In the genomic region with DNA sequence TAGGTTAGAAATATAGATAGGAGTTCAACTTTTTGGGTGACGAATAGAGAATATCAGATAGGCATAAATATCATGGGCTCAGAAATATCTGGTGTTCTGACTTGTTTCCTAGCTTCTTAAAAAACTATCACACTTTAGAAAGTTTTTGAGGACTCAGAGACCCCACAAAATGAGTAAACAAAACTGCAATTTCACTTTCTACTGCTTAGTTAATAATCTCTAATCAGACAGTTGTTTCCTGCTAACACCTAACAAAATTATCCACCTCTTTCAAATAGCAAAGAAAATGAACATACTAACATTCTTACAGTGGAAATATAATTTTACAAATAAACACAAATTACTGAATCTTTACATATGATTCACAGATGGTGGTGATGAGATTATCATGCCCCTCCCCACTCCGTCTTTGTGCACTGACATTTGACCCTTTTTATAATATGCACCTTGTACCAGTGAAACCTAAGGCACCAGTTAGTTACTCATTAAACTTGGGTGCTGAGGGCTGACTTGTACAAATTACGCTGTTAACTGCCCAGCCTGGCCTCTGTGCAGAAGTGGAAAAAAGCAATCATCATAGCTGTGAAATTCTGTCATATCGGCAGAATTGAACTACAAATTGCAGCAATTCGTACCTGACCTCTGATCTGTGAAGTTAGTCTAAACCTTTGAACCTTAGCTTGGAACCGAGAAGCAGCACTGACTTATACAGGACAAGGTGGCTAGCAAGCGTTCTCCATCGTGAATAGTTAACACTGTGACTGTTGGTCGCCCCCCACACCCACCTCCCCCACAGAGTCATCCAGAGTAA, we compare ENCODE assay signal across 1 cellular context.
TF ChIP-seq lines count a peak whose summit lies in the region.

No MANE protein-coding gene starts in this region.

TF ChIP-seq in HepG2, 621 proteins besides CTCF, POLR2A, EP300 and RAD21 (continued from another document and continues in another):
- TF ChIP-seq, protein P1, sequence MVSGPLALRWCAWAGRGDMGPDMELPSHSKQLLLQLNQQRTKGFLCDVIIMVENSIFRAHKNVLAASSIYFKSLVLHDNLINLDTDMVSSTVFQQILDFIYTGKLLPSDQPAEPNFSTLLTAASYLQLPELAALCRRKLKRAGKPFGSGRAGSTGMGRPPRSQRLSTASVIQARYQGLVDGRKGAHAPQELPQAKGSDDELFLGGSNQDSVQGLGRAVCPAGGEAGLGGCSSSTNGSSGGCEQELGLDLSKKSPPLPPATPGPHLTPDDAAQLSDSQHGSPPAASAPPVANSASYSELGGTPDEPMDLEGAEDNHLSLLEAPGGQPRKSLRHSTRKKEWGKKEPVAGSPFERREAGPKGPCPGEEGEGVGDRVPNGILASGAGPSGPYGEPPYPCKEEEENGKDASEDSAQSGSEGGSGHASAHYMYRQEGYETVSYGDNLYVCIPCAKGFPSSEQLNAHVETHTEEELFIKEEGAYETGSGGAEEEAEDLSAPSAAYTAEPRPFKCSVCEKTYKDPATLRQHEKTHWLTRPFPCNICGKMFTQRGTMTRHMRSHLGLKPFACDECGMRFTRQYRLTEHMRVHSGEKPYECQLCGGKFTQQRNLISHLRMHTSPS (CRISPR knock-in tag; IDR thresholded peaks at IDR 0.05; ENCODE audit: low read depth) = no peak
- TF ChIP-seq FOSL1 (CRISPR knock-in tag; IDR thresholded peaks at IDR 0.05; ENCODE audit: borderline replicate concordance) = no peak; the same call in 1 of the 2 replicates
- TF ChIP-seq ZNF251 (CRISPR knock-in tag; IDR thresholded peaks at IDR 0.05) = no peak
- TF ChIP-seq, protein P2, sequence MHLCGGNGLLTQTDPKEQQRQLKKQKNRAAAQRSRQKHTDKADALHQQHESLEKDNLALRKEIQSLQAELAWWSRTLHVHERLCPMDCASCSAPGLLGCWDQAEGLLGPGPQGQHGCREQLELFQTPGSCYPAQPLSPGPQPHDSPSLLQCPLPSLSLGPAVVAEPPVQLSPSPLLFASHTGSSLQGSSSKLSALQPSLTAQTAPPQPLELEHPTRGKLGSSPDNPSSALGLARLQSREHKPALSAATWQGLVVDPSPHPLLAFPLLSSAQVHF (CRISPR knock-in tag; IDR thresholded peaks at IDR 0.05) = no peak
- 0 out of 2 replicates have a peak, but pooled peaks have one; percentile 41 for TF ChIP-seq ZNF878 (CRISPR knock-in tag; IDR thresholded peaks at IDR 0.05)
- TF ChIP-seq NPAS2 (CRISPR knock-in tag; IDR thresholded peaks at IDR 0.05; ENCODE audit: borderline replicate concordance) = no peak
- peak; percentile 61; the same call in 1 of the 2 replicates for TF ChIP-seq ZNF607 (CRISPR knock-in tag; IDR thresholded peaks at IDR 0.05; ENCODE audit: borderline replicate concordance)
- TF ChIP-seq IRF2 (CRISPR knock-in tag; IDR thresholded peaks at IDR 0.05) = peak; percentile 58; the same call in 1 of the 2 replicates
- no peak for TF ChIP-seq KLF9 (CRISPR knock-in tag; IDR thresholded peaks at IDR 0.05; ENCODE audit: low read depth)
- TF ChIP-seq ZMYM4 (CRISPR knock-in tag; IDR thresholded peaks at IDR 0.05) = peak; percentile 73
- TF ChIP-seq ZNF180 (CRISPR knock-in tag; IDR thresholded peaks at IDR 0.05; ENCODE audit: borderline replicate concordance, low read depth) = no peak
- TF ChIP-seq ATM (IDR thresholded peaks at IDR 0.05; ENCODE audit: borderline replicate concordance) = no peak
- no peak for TF ChIP-seq ARID2 (CRISPR knock-in tag; IDR thresholded peaks at IDR 0.05; ENCODE audit: borderline replicate concordance)
- TF ChIP-seq, protein P3, sequence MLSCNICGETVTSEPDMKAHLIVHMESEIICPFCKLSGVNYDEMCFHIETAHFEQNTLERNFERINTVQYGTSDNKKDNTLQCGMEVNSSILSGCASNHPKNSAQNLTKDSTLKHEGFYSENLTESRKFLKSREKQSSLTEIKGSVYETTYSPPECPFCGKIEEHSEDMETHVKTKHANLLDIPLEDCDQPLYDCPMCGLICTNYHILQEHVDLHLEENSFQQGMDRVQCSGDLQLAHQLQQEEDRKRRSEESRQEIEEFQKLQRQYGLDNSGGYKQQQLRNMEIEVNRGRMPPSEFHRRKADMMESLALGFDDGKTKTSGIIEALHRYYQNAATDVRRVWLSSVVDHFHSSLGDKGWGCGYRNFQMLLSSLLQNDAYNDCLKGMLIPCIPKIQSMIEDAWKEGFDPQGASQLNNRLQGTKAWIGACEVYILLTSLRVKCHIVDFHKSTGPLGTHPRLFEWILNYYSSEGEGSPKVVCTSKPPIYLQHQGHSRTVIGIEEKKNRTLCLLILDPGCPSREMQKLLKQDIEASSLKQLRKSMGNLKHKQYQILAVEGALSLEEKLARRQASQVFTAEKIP (CRISPR knock-in tag; IDR thresholded peaks at IDR 0.05; ENCODE audit: borderline replicate concordance) = no peak
- TF ChIP-seq ZMYM2 (CRISPR knock-in tag; IDR thresholded peaks at IDR 0.05) = no peak
- no peak for TF ChIP-seq ZEB1 (IDR thresholded peaks at IDR 0.05; ENCODE audit: insufficient replicate concordance, low read depth)
- TF ChIP-seq TBP (CRISPR knock-in tag; IDR thresholded peaks at IDR 0.05) = no peak
- TF ChIP-seq, protein P4, sequence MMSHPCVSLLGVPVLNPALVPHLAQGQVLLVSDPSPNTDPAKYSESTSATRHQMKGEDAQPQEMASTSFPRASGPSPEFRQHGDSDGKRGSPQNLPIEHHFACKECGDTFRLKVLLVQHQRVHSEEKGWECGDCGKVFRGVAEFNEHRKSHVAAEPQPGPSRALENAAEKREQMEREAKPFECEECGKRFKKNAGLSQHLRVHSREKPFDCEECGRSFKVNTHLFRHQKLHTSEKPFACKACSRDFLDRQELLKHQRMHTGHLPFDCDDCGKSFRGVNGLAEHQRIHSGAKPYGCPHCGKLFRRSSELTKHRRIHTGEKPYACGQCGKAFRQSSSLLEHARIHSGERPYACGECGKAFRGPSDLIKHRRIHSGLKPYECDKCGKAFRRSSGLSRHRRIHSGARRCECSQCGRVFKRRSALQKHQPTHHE (CRISPR knock-in tag; IDR thresholded peaks at IDR 0.05; ENCODE audit: borderline replicate concordance) = no peak
- TF ChIP-seq, protein P5, sequence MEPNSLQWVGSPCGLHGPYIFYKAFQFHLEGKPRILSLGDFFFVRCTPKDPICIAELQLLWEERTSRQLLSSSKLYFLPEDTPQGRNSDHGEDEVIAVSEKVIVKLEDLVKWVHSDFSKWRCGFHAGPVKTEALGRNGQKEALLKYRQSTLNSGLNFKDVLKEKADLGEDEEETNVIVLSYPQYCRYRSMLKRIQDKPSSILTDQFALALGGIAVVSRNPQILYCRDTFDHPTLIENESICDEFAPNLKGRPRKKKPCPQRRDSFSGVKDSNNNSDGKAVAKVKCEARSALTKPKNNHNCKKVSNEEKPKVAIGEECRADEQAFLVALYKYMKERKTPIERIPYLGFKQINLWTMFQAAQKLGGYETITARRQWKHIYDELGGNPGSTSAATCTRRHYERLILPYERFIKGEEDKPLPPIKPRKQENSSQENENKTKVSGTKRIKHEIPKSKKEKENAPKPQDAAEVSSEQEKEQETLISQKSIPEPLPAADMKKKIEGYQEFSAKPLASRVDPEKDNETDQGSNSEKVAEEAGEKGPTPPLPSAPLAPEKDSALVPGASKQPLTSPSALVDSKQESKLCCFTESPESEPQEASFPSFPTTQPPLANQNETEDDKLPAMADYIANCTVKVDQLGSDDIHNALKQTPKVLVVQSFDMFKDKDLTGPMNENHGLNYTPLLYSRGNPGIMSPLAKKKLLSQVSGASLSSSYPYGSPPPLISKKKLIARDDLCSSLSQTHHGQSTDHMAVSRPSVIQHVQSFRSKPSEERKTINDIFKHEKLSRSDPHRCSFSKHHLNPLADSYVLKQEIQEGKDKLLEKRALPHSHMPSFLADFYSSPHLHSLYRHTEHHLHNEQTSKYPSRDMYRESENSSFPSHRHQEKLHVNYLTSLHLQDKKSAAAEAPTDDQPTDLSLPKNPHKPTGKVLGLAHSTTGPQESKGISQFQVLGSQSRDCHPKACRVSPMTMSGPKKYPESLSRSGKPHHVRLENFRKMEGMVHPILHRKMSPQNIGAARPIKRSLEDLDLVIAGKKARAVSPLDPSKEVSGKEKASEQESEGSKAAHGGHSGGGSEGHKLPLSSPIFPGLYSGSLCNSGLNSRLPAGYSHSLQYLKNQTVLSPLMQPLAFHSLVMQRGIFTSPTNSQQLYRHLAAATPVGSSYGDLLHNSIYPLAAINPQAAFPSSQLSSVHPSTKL (CRISPR knock-in tag; IDR thresholded peaks at IDR 0.05) = peak; percentile 87
- TF ChIP-seq, protein P6, sequence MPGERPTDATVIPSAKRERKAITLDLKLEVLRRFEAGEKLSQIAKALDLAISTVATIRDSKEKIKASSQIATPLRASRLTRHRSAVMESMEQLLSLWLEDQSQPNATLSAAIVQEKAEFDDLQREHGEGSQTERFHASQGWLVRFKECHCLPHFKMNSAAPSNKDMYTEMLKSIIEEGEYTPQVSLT (CRISPR knock-in tag; IDR thresholded peaks at IDR 0.05; ENCODE audit: borderline replicate concordance, low read depth) = no peak
- peak; percentile 10; the same call in 1 of the 2 replicates for TF ChIP-seq FOXO1 (CRISPR knock-in tag; IDR thresholded peaks at IDR 0.05)
- TF ChIP-seq ZNF605 (CRISPR knock-in tag; IDR thresholded peaks at IDR 0.05) = no peak
- TF ChIP-seq ZNF329 (CRISPR knock-in tag; IDR thresholded peaks at IDR 0.05; ENCODE audit: low read depth) = peak; percentile 42; the same call in 1 of the 2 replicates
- TF ChIP-seq SKI (IDR thresholded peaks at IDR 0.05; ENCODE audit: partially characterized antibody) = no peak
- TF ChIP-seq TCF7L2 (IDR thresholded peaks at IDR 0.05; ENCODE audit: low read depth, low read length) = no peak
- TF ChIP-seq, protein P7, sequence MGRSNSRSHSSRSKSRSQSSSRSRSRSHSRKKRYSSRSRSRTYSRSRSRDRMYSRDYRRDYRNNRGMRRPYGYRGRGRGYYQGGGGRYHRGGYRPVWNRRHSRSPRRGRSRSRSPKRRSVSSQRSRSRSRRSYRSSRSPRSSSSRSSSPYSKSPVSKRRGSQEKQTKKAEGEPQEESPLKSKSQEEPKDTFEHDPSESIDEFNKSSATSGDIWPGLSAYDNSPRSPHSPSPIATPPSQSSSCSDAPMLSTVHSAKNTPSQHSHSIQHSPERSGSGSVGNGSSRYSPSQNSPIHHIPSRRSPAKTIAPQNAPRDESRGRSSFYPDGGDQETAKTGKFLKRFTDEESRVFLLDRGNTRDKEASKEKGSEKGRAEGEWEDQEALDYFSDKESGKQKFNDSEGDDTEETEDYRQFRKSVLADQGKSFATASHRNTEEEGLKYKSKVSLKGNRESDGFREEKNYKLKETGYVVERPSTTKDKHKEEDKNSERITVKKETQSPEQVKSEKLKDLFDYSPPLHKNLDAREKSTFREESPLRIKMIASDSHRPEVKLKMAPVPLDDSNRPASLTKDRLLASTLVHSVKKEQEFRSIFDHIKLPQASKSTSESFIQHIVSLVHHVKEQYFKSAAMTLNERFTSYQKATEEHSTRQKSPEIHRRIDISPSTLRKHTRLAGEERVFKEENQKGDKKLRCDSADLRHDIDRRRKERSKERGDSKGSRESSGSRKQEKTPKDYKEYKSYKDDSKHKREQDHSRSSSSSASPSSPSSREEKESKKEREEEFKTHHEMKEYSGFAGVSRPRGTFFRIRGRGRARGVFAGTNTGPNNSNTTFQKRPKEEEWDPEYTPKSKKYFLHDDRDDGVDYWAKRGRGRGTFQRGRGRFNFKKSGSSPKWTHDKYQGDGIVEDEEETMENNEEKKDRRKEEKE (IDR thresholded peaks at IDR 0.05) = no peak
- TF ChIP-seq, protein P8, sequence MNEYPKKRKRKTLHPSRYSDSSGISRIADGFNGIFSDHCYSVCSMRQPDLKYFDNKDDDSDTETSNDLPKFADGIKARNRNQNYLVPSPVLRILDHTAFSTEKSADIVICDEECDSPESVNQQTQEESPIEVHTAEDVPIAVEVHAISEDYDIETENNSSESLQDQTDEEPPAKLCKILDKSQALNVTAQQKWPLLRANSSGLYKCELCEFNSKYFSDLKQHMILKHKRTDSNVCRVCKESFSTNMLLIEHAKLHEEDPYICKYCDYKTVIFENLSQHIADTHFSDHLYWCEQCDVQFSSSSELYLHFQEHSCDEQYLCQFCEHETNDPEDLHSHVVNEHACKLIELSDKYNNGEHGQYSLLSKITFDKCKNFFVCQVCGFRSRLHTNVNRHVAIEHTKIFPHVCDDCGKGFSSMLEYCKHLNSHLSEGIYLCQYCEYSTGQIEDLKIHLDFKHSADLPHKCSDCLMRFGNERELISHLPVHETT (CRISPR knock-in tag; conservative IDR thresholded peaks at IDR 0.05) = no peak
- no peak; the same call in 1 of the 2 replicates for TF ChIP-seq ZNF12 (CRISPR knock-in tag; IDR thresholded peaks at IDR 0.05)
- TF ChIP-seq ZNF790 (CRISPR knock-in tag; IDR thresholded peaks at IDR 0.05; ENCODE audit: borderline replicate concordance) = no peak
- no peak for TF ChIP-seq ZNF891 (CRISPR knock-in tag; IDR thresholded peaks at IDR 0.05)
- TF ChIP-seq ZNF747 (CRISPR knock-in tag; IDR thresholded peaks at IDR 0.05; ENCODE audit: borderline replicate concordance) = no peak
- no peak for TF ChIP-seq HIVEP1 (CRISPR knock-in tag; IDR thresholded peaks at IDR 0.05)
- TF ChIP-seq ELF3 (CRISPR knock-in tag; IDR thresholded peaks at IDR 0.05) = peak; percentile 53
- TF ChIP-seq ZNF563 (CRISPR knock-in tag; IDR thresholded peaks at IDR 0.05) = no peak
- no peak for TF ChIP-seq ZNF546 (CRISPR knock-in tag; conservative IDR thresholded peaks at IDR 0.05)
- TF ChIP-seq, protein P9, sequence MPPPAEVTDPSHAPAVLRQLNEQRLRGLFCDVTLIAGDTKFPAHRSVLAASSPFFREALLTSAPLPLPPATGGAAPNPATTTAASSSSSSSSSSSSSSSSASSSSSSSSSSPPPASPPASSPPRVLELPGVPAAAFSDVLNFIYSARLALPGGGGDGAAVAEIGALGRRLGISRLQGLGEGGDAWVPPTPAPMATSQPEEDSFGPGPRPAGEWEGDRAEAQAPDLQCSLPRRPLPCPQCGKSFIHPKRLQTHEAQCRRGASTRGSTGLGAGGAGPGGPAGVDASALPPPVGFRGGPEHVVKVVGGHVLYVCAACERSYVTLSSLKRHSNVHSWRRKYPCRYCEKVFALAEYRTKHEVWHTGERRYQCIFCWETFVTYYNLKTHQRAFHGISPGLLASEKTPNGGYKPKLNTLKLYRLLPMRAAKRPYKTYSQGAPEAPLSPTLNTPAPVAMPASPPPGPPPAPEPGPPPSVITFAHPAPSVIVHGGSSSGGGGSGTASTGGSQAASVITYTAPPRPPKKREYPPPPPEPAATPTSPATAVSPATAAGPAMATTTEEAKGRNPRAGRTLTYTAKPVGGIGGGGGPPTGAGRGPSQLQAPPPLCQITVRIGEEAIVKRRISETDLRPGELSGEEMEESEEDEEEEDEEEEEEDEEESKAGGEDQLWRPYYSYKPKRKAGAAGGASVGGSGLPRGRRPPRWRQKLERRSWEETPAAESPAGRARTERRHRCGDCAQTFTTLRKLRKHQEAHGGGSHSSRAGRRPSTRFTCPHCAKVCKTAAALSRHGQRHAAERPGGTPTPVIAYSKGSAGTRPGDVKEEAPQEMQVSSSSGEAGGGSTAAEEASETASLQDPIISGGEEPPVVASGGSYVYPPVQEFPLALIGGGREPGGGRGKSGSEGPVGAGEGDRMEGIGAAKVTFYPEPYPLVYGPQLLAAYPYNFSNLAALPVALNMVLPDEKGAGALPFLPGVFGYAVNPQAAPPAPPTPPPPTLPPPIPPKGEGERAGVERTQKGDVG (CRISPR knock-in tag; IDR thresholded peaks at IDR 0.05; ENCODE audit: borderline replicate concordance) = no peak
- peak; percentile 49; the same call in 1 of the 2 replicates for TF ChIP-seq ERF (CRISPR knock-in tag; IDR thresholded peaks at IDR 0.05)
- TF ChIP-seq RNF2 (conservative IDR thresholded peaks at IDR 0.05; ENCODE audit: low read depth) = no peak
- no peak for TF ChIP-seq ZNF17 (CRISPR knock-in tag; IDR thresholded peaks at IDR 0.05)
- TF ChIP-seq ZNF205 (CRISPR knock-in tag; IDR thresholded peaks at IDR 0.05) = peak; percentile 65; the same call in 1 of the 2 replicates
